In the genomic region with DNA sequence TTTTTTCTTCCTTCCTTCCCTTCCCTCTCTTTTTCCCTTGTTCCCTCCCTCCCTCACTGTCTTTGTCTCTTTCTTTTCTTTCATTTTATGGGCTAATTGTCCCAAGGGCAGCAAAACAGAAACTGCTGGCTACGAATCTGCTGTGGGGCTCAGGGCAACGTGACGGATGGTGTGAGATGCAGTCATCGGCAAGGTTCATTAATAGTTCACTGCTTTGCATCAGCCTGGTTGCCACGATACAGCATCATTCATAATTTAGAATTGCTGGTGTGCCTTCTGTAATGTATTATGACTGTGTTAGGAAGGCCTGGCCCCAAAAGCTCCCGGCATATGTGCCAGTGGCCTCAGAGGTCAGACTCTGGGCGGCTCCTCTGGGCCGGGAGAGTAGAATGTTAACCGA, we compare ENCODE assay signal across 10 cellular contexts.
DNase-seq lines count a peak whose midpoint lies in the region; ATAC-seq, FAIRE-seq and TF ChIP-seq lines count a peak whose summit lies in the region.
"Had no signal": no experiment of that assay in that cellular context is flagged by ENCODE, and none has a peak within 500 bp of the region (broad histone marks: within the 10 kb centered on the region; RNA-seq: fewer than 3 reads in every experiment).

No MANE protein-coding gene starts in this region.

- H3K4me2 ChIP-seq in astrocyte (ENCODE audit: low read length), result no peak overlapping the region

- H3K4me1 ChIP-seq in astrocyte (ENCODE audit: insufficient read depth, low read length) (no peaks in the 10 kb centered on the region), stomach smooth muscle (ENCODE audit: control insufficient read depth, insufficient read depth, low read length) (peaks cover 7% of the 10 kb centered on the region)

- intact Hi-C loops in left ventricle myocardium superior (cut with micrococcal nuclease), result no loop called here

- no peaks in the 10 kb centered on the region for H3K9me3 ChIP-seq in astrocyte (ENCODE audit: insufficient read depth, low read depth, low read length)
- H3K9me3 ChIP-seq in stomach smooth muscle (ENCODE audit: control insufficient read depth in 2 of 2, low read length in 2 of 2), result no peaks in the 10 kb centered on the region
- H3K9me3 ChIP-seq: body of pancreas, neutrophil had no signal

- peaks cover 1% of the 10 kb centered on the region for H3K9me3 Mint-ChIP-seq in astrocyte (ENCODE audit: unreplicated experiment)
- no peaks in the 10 kb centered on the region for H3K9me3 Mint-ChIP-seq in natural killer cell treated with Interleukin-12 subunit alpha and Interleukin-12 subunit beta and Interleukin-15 and Interleukin-18, amount 100 ng/mL, for 72 hours

- H3K36me3 ChIP-seq in astrocyte (ENCODE audit: insufficient read depth, low read length) (no peaks in the 10 kb centered on the region), stomach smooth muscle (ENCODE audit: control insufficient read depth in 2 of 2, insufficient read depth in 2 of 2, low read length in 2 of 2) (no peaks in the 10 kb centered on the region)
- H3K36me3 ChIP-seq: neutrophil had no signal

- peaks cover 5% of the 10 kb centered on the region for H3K4me1 Mint-ChIP-seq in astrocyte (ENCODE audit: low read depth, unreplicated experiment)
- peaks cover 0 to 2% of the 10 kb centered on the region in 2 donors for H3K4me1 Mint-ChIP-seq in natural killer cell treated with Interleukin-12 subunit alpha and Interleukin-12 subunit beta and Interleukin-15 and Interleukin-18, amount 100 ng/mL, for 72 hours (ENCODE audit: low read depth in 2 of 2)

- no peak for TF ChIP-seq CTCF in astrocyte (IDR thresholded peaks at IDR 0.05; ENCODE audit: insufficient read depth, low read depth, low read length)

- DNase-seq in GOT3 (lab: John Stamatoyannopoulos, UW) (peak; percentile 12), astrocyte (ENCODE audit: low read depth) (peak; percentile 25), left ventricle myocardium superior (peak; percentile 32), DMS153 treated with DMSO at 0.1 percent for 48 hours (lab: John Stamatoyannopoulos, UW; ENCODE audit: unreplicated experiment) (no peak), NCI-H1930 (lab: John Stamatoyannopoulos, UW) (no peak)
- DNase-seq in natural killer cell treated with Interleukin-12 subunit alpha and Interleukin-12 subunit beta and Interleukin-15 and Interleukin-18, amount 100 ng/mL, for 72 hours (ENCODE audit: low spot score), result no peak
- DNase-seq: GDM1 had no signal

- peaks cover 2% of the 10 kb centered on the region for H3K36me3 Mint-ChIP-seq in astrocyte (ENCODE audit: low read depth, unreplicated experiment)
- no peaks in the 10 kb centered on the region for H3K36me3 Mint-ChIP-seq in natural killer cell treated with Interleukin-12 subunit alpha and Interleukin-12 subunit beta and Interleukin-15 and Interleukin-18, amount 100 ng/mL, for 72 hours

- H3K27me3 Mint-ChIP-seq in astrocyte (ENCODE audit: low read depth, unreplicated experiment), result peaks cover 18% of the 10 kb centered on the region
- H3K27me3 Mint-ChIP-seq in natural killer cell treated with Interleukin-12 subunit alpha and Interleukin-12 subunit beta and Interleukin-15 and Interleukin-18, amount 100 ng/mL, for 72 hours, result peaks cover 6 to 19% of the 10 kb centered on the region in 2 donors

- H3K4me3 Mint-ChIP-seq in astrocyte (ENCODE audit: unreplicated experiment), result no peak overlapping the region
- no peak overlapping the region for H3K4me3 Mint-ChIP-seq in natural killer cell treated with Interleukin-12 subunit alpha and Interleukin-12 subunit beta and Interleukin-15 and Interleukin-18, amount 100 ng/mL, for 72 hours

- no peak for FAIRE-seq in astrocyte (lab: Jason Lieb, UNC)

- peak; percentile 77 for ATAC-seq in left ventricle myocardium superior
- no peak for ATAC-seq in natural killer cell treated with Interleukin-12 subunit alpha and Interleukin-12 subunit beta and Interleukin-15 and Interleukin-18, amount 100 ng/mL, for 72 hours
- ATAC-seq: body of pancreas had no signal

- peak overlapping the region; percentile 17 for H2AFZ ChIP-seq in astrocyte (ENCODE audit: low read depth, low read length)

- no peak overlapping the region for H3K27ac ChIP-seq in astrocyte (ENCODE audit: low read depth, low read length)
- peak overlapping the region; percentile 11 for H3K27ac ChIP-seq in stomach smooth muscle (ENCODE audit: low read length)
- H3K27ac ChIP-seq: neutrophil had no signal

- no peak overlapping the region for H3K27ac Mint-ChIP-seq in astrocyte (ENCODE audit: unreplicated experiment)
- no peak overlapping the region for H3K27ac Mint-ChIP-seq in natural killer cell treated with Interleukin-12 subunit alpha and Interleukin-12 subunit beta and Interleukin-15 and Interleukin-18, amount 100 ng/mL, for 72 hours

- no peak overlapping the region for H3K4me3 ChIP-seq in astrocyte (ENCODE audit: insufficient read depth, low read depth, low read length)
- peak overlapping the region in 1 of 2 donors; percentile 15 for H3K4me3 ChIP-seq in stomach smooth muscle (ENCODE audit: low read length in 2 of 2)
- H3K4me3 ChIP-seq: body of pancreas had no signal

- H3K27me3 ChIP-seq in astrocyte (ENCODE audit: insufficient read depth, low read length), result no peaks in the 10 kb centered on the region
- no peaks in the 10 kb centered on the region for H3K27me3 ChIP-seq in stomach smooth muscle (ENCODE audit: control insufficient read depth in 1 of 2, insufficient read depth in 2 of 2, low read length in 2 of 2)
- H3K27me3 ChIP-seq: body of pancreas, neutrophil had no signal

- no peaks in the 10 kb centered on the region for H4K20me1 ChIP-seq in astrocyte (ENCODE audit: insufficient read depth, low read length)

- H3K79me2 ChIP-seq in astrocyte (ENCODE audit: insufficient read depth, low read length), result no peaks in the 10 kb centered on the region

- H3K9ac ChIP-seq in astrocyte (ENCODE audit: low read length) (no peak overlapping the region), stomach smooth muscle (ENCODE audit: low read length in 2 of 2) (no peak overlapping the region)

Comparison
In these comparisons a context has a peak if more than half of its experiments do, and no peak if none do; other contexts are left out.
1. DNase-seq: peak in GOT3 (single experiment), astrocyte (single experiment) and left ventricle myocardium superior (single experiment); none in DMS153 treated with DMSO at 0.1 percent for 48 hours (single experiment), natural killer cell treated with Interleukin-12 subunit alpha and Interleukin-12 subunit beta and Interleukin-15 and Interleukin-18, amount 100 ng/mL, for 72 hours (single experiment) and NCI-H1930 (0 of 2).